In genomic region chr6:77425676-77426075, GRCh38 we compare ENCODE assay signal across 18 cellular contexts. TPM values are rescaled to one million over a fixed set of nuclear protein-coding genes. Genes with fewer than 3 reads are reported as not detected.
"Had no signal": no experiment of that assay in that cellular context is flagged by ENCODE, and none has a peak within 500 bp of the region (broad histone marks: within the 10 kb centered on the region; RNA-seq: fewer than 3 reads in every experiment).

No MANE protein-coding gene starts in this region.

- H3K4me1 ChIP-seq: gastrocnemius medialis, prostate gland, right lobe of liver, testis had no signal

- H3K36me3 ChIP-seq: gastrocnemius medialis, prostate gland, right lobe of liver, WERI-Rb-1 had no signal

- H3K4me3 Mint-ChIP-seq: activated naive CD4-positive, alpha-beta T cell treated with anti-CD3 and anti-CD28 coated beads for 36 hours; activated naive CD8-positive, alpha-beta T cell treated with anti-CD3 and anti-CD28 coated beads, Interleukin-2, amount 50 U/mL, for 24 hours; activated T-helper 17 cell treated with anti-CD3 and anti-CD28 coated beads, Interleukin-2, amount 50 U/mL, for 72 hours; stimulated activated naive CD8-positive, alpha-beta T cell treated with anti-CD3 and anti-CD28 coated beads, Interleukin-15, amount 100 ng/mL, for 72 hours; T-helper 17 cell had no signal

- ATAC-seq: activated naive CD8-positive, alpha-beta T cell treated with anti-CD3 and anti-CD28 coated beads, Interleukin-2, amount 50 U/mL, for 24 hours; activated T-helper 17 cell treated with anti-CD3 and anti-CD28 coated beads, Interleukin-2, amount 50 U/mL, for 72 hours; gastrocnemius medialis; left colon; right lobe of liver; stimulated activated naive CD8-positive, alpha-beta T cell treated with anti-CD3 and anti-CD28 coated beads, Interleukin-15, amount 100 ng/mL, for 72 hours; T-helper 17 cell had no signal

- H3K27me3 Mint-ChIP-seq: activated T-helper 17 cell treated with anti-CD3 and anti-CD28 coated beads, Interleukin-2, amount 50 U/mL, for 72 hours; stimulated activated naive CD8-positive, alpha-beta T cell treated with anti-CD3 and anti-CD28 coated beads, Interleukin-15, amount 100 ng/mL, for 72 hours; T-helper 17 cell had no signal

- H3K27ac Mint-ChIP-seq: activated naive CD4-positive, alpha-beta T cell treated with anti-CD3 and anti-CD28 coated beads for 36 hours; activated naive CD8-positive, alpha-beta T cell treated with anti-CD3 and anti-CD28 coated beads, Interleukin-2, amount 50 U/mL, for 24 hours; activated T-helper 17 cell treated with anti-CD3 and anti-CD28 coated beads, Interleukin-2, amount 50 U/mL, for 72 hours; stimulated activated naive CD8-positive, alpha-beta T cell treated with anti-CD3 and anti-CD28 coated beads, Interleukin-15, amount 100 ng/mL, for 72 hours; T-helper 17 cell had no signal

- FAIRE-seq: islet of Langerhans had no signal

- H3K4me1 Mint-ChIP-seq: activated naive CD8-positive, alpha-beta T cell treated with anti-CD3 and anti-CD28 coated beads, Interleukin-2, amount 50 U/mL, for 24 hours; activated T-helper 17 cell treated with anti-CD3 and anti-CD28 coated beads, Interleukin-2, amount 50 U/mL, for 72 hours; stimulated activated naive CD8-positive, alpha-beta T cell treated with anti-CD3 and anti-CD28 coated beads, Interleukin-15, amount 100 ng/mL, for 72 hours; T-helper 17 cell had no signal

- H3K4me3 ChIP-seq: gastrocnemius medialis, lung, prostate gland, right lobe of liver, testis had no signal

- H3K9me3 Mint-ChIP-seq: activated naive CD4-positive, alpha-beta T cell treated with anti-CD3 and anti-CD28 coated beads for 36 hours had no signal

- H3K27me3 ChIP-seq: gastrocnemius medialis, right lobe of liver, testis had no signal

- H3K27ac ChIP-seq: gastrocnemius medialis, prostate gland, right lobe of liver, testis, WERI-Rb-1 had no signal

- DNase-seq: activated CD4-positive, alpha-beta T cell treated with anti-CD3 and anti-CD28 coated beads, Interleukin-2, amount 50 U/mL, for 48 hours; activated naive CD4-positive, alpha-beta T cell treated with anti-CD3 and anti-CD28 coated beads for 36 hours; activated naive CD8-positive, alpha-beta T cell treated with anti-CD3 and anti-CD28 coated beads, Interleukin-2, amount 50 U/mL, for 24 hours; erythroblast; gastrocnemius medialis; left colon; midbrain; right lobe of liver; stimulated activated CD4-positive, alpha-beta T cell treated with anti-CD3 and anti-CD28 coated beads, Interleukin-1b, Interleukin-23, amount 100 ng/mL, for 48 hours; stimulated activated naive CD8-positive, alpha-beta T cell treated with anti-CD3 and anti-CD28 coated beads, Interleukin-15, amount 100 ng/mL, for 72 hours; T-helper 17 cell; testis; WERI-Rb-1 had no signal

- H3K9me3 ChIP-seq: gastrocnemius medialis, prostate gland, right lobe of liver, testis had no signal

RNA-seq across cellular contexts. Expression of gene HTR1B, which starts 37.6 kb away (rescaled TPM):
- total RNA-seq: activated naive CD4-positive, alpha-beta T cell treated with anti-CD3 and anti-CD28 coated beads for 36 hours; activated T-helper 17 cell treated with anti-CD3 and anti-CD28 coated beads, Interleukin-2, amount 50 U/mL, for 72 hours; gastrocnemius medialis; osteoblast; right lobe of liver; T-helper 17 cell had no signal
